Comparison of ENCODE assay signal across 24 cellular contexts in the genomic region with DNA sequence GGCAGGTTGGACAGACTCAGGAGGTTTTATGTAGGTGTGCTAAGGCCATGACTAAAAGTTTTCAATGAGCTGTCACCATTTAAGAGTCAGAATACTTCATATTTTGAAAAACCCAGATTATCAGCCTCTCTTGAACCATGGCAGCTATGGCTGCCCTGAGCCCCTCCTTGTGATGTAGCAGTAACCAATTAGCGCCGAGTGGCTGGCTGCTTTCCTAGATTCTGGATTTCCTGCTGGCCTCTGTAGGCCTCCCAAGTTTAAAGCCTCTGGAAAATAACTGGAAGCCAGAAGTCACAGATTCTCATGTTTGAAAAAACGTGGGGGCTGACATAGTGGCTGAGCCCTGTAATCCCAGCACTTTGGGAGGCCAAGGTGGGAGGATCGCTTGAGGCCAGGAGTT. TPM values are rescaled to one million over a fixed set of nuclear protein-coding genes. Genes with fewer than 3 reads are reported as not detected.
DNase-seq lines count a peak whose midpoint lies in the region; ATAC-seq, FAIRE-seq and TF ChIP-seq lines count a peak whose summit lies in the region.
"Had no signal": no experiment of that assay in that cellular context is flagged by ENCODE, and none has a peak within 500 bp of the region (broad histone marks: within the 10 kb centered on the region; RNA-seq: fewer than 3 reads in every experiment).

No MANE protein-coding gene starts in this region.

- POLR2A ChIA-PET in HepG2 (lab: Yijun Ruan, JAX), result no interaction called here
- POLR2A ChIA-PET in CD8-positive, alpha-beta T cell (lab: Charles Lee), result no interaction called here

- H3K27me3 ChIP-seq in liver (ENCODE audit: control insufficient read depth in 4 of 4, insufficient read depth in 4 of 4, low read length in 3 of 4) (no peaks in the 10 kb centered on the region), HepG2 (ENCODE audit: control insufficient read depth in 1 of 2, insufficient read depth in 2 of 2, low read length in 2 of 2) (no peaks in the 10 kb centered on the region), osteoblast (ENCODE audit: insufficient read depth, low read length) (peaks cover 7% of the 10 kb centered on the region)
- H3K27me3 ChIP-seq in CD8-positive, alpha-beta T cell (ENCODE audit: insufficient read depth, low read length), result no peaks in the 10 kb centered on the region

- no peak for TF ChIP-seq RAD21 in liver (IDR thresholded peaks at IDR 0.05)
- no peak for TF ChIP-seq RAD21 in HepG2 (CRISPR knock-in tag; IDR thresholded peaks at IDR 0.05)

- no peaks in the 10 kb centered on the region for H3K9me3 Mint-ChIP-seq in CD8-positive, alpha-beta T cell
- H3K9me3 Mint-ChIP-seq: CD8-positive, alpha-beta memory T cell had no signal

- no peak for TF ChIP-seq POLR2A in HepG2 (IDR thresholded peaks at IDR 0.05; ENCODE audit: insufficient read depth in 1 of 2, low read depth in 2 of 2, low read length in 2 of 2)
- no peak for TF ChIP-seq POLR2A in GM12891 (IDR thresholded peaks at IDR 0.05; ENCODE audit: low read depth, low read length)

- WGBS in liver, result 86% methylated on average over 4 of the region's 4 CpGs
- WGBS in HepG2 (ENCODE audit: low lambda C conversion rate), result 85% methylated on average over 4 of the region's 4 CpGs

- no peak overlapping the region for H3K27ac Mint-ChIP-seq in CD8-positive, alpha-beta T cell
- H3K27ac Mint-ChIP-seq: CD8-positive, alpha-beta memory T cell had no signal

- ATAC-seq in HepG2, result no peak
- ATAC-seq in GM21526 (IDR thresholded peaks at IDR 0.05; ENCODE audit: low FRiP score, unreplicated experiment), result no peak
- ATAC-seq in CD8-positive, alpha-beta T cell, result no peak

- TF ChIP-seq EP300 in HepG2 (IDR thresholded peaks at IDR 0.05; ENCODE audit: low read depth in 2 of 2, low read length in 2 of 2), result no peak
- no peak for TF ChIP-seq EP300 in HepG2 (CRISPR knock-in tag; IDR thresholded peaks at IDR 0.05; ENCODE audit: borderline replicate concordance)

- H3K9me3 ChIP-seq in liver (ENCODE audit: control insufficient read depth in 4 of 4, low read length in 3 of 4) (no peaks in the 10 kb centered on the region), HepG2 (ENCODE audit: low read length) (no peaks in the 10 kb centered on the region), osteoblast (ENCODE audit: low read depth, low read length) (no peaks in the 10 kb centered on the region)
- H3K9me3 ChIP-seq in CD8-positive, alpha-beta T cell (ENCODE audit: low read length), result no peaks in the 10 kb centered on the region

- in situ Hi-C loops in HepG2 (cut with HindIII; ENCODE audit: extremely low pct_ligation_motif_present, low pct_unique_long_range_greater_than_20kb), result no loop called here

- peaks cover 7% of the 10 kb centered on the region for H3K27me3 Mint-ChIP-seq in CD8-positive, alpha-beta T cell (ENCODE audit: low read depth)

- no peak overlapping the region for H3K4me3 Mint-ChIP-seq in CD8-positive, alpha-beta T cell
- H3K4me3 Mint-ChIP-seq: CD8-positive, alpha-beta memory T cell had no signal

- no peaks in the 10 kb centered on the region for H3K4me1 Mint-ChIP-seq in CD8-positive, alpha-beta T cell (ENCODE audit: low read depth)
- H3K4me1 Mint-ChIP-seq: CD8-positive, alpha-beta memory T cell had no signal

- DNase-seq in HepG2 (ENCODE audit: low spot score), result no peak
- peak; percentile 25 for DNase-seq in NCI-H226
- DNase-seq in osteoblast (ENCODE audit: insufficient read length, low spot score, missing footprints), result peak; percentile 65
- no peak for DNase-seq in GM12891 (ENCODE audit: insufficient read length, low spot score)
- no peak for DNase-seq in CD8-positive, alpha-beta T cell
- DNase-seq: ACHN; AML-193; C1 segment of cervical spinal cord; CD8-positive, alpha-beta memory T cell; DMS53; EL; KBM-7; NCI-H1092; NCI-H1436 treated with DMSO at 0.1 percent for 48 hours; NCI-H2029; NCI-H524 treated with DMSO at 0.1 percent for 48 hours; NCI-H82; OCI-M1; SW 1271 had no signal

- H3K36me3 ChIP-seq in liver (ENCODE audit: control insufficient read depth in 4 of 4, insufficient read depth in 3 of 4, low read depth in 1 of 4, low read length in 3 of 4) (peaks cover 0 to 3% (median 1%) of the 10 kb centered on the region in 4 donors), HepG2 (replicated peaks in 1 of 2; ENCODE audit: control insufficient read depth in 1 of 2, insufficient read depth in 2 of 2, low read length in 2 of 2) (no peaks in the 10 kb centered on the region; a peak in 1 of 5 replicates), osteoblast (ENCODE audit: insufficient read depth, low read length) (no peaks in the 10 kb centered on the region)
- H3K36me3 ChIP-seq in CD8-positive, alpha-beta T cell (ENCODE audit: insufficient read depth, low read length), result no peaks in the 10 kb centered on the region

- intact Hi-C loops in HepG2 (cut with micrococcal nuclease; ENCODE audit: unreplicated experiment), result no loop called here
- intact Hi-C loops in CD8-positive, alpha-beta T cell (cut with DNase I, micrococcal nuclease), result no loop called here

- H3K4me3 ChIP-seq in liver (ENCODE audit: low read depth in 1 of 3, low read length in 3 of 3) (no peak overlapping the region), HepG2 (replicated peaks in 1 of 3; ENCODE audit: insufficient read depth in 1 of 3, low read depth in 2 of 3, low read length in 3 of 3) (no peak overlapping the region), osteoblast (ENCODE audit: insufficient read depth, low read length) (no peak overlapping the region)
- no peak overlapping the region for H3K4me3 ChIP-seq in CD8-positive, alpha-beta T cell (ENCODE audit: low read depth, low read length)

- H3K79me2 ChIP-seq in HepG2 (ENCODE audit: insufficient read depth, low read length) (no peaks in the 10 kb centered on the region), osteoblast (ENCODE audit: insufficient read depth, low read length) (no peaks in the 10 kb centered on the region)

- H3K4me1 ChIP-seq in liver (ENCODE audit: control insufficient read depth in 4 of 4, insufficient read depth in 4 of 4, low read length in 3 of 4), result peaks cover 2 to 15% (median 11%) of the 10 kb centered on the region in 4 donors
- peaks cover 17% of the 10 kb centered on the region for H3K4me1 ChIP-seq in HepG2 (ENCODE audit: insufficient read depth, low read length)
- H3K4me1 ChIP-seq in osteoblast (ENCODE audit: insufficient read depth, low read length), result no peaks in the 10 kb centered on the region
- no peaks in the 10 kb centered on the region for H3K4me1 ChIP-seq in CD8-positive, alpha-beta T cell (ENCODE audit: insufficient read depth, low read length)

- CTCF ChIA-PET in HepG2 (lab: Yijun Ruan, JAX; ENCODE audit: low intra/inter-chr PET ratio, low total read pairs), result no interaction called here
- CTCF ChIA-PET in CD8-positive, alpha-beta T cell (lab: Charles Lee), result no interaction called here

- no peaks in the 10 kb centered on the region for H3K36me3 Mint-ChIP-seq in CD8-positive, alpha-beta T cell
- H3K36me3 Mint-ChIP-seq: CD8-positive, alpha-beta memory T cell had no signal

- H3K4me2 ChIP-seq in HepG2 (ENCODE audit: low read depth, low read length) (no peak overlapping the region), osteoblast (ENCODE audit: insufficient read depth, low read length) (no peak overlapping the region)

- no TSS peak for BruUV-seq in HepG2 (replicated peaks; lab: Mats Ljungman, UMichigan)

- H4K20me1 ChIP-seq in HepG2 (ENCODE audit: insufficient read depth, low read length) (no peaks in the 10 kb centered on the region), osteoblast (ENCODE audit: insufficient read depth, low read length) (no peaks in the 10 kb centered on the region)

- TF ChIP-seq CTCF in liver (IDR thresholded peaks at IDR 0.05; ENCODE audit: low read depth, low read length, missing input control) (no peak), HepG2 (CRISPR knock-in tag; IDR thresholded peaks at IDR 0.05) (no peak), osteoblast (IDR thresholded peaks at IDR 0.05; ENCODE audit: extremely low read depth, low read depth, low read length) (no peak)
- no peak for TF ChIP-seq CTCF in CD8-positive, alpha-beta T cell (IDR thresholded peaks at IDR 0.05)

- FAIRE-seq in HepG2 (lab: Jason Lieb, UNC), result no peak
- FAIRE-seq in GM12891 (lab: Jason Lieb, UNC), result no peak
- FAIRE-seq: D721Med, H54, RCC 7860 had no signal

- H2AFZ ChIP-seq in HepG2 (ENCODE audit: low read length) (no peak overlapping the region), osteoblast (ENCODE audit: low read length) (no peak overlapping the region)

- H3K27ac ChIP-seq in liver (ENCODE audit: low read depth in 1 of 2, low read length in 2 of 2), result peak overlapping the region; percentile 10 to 64
- H3K27ac ChIP-seq in HepG2 (ENCODE audit: extremely low read length, insufficient read depth, low read length), result no peak overlapping the region
- no peak overlapping the region for H3K27ac ChIP-seq in osteoblast (ENCODE audit: low read depth, low read length)
- no peak overlapping the region for H3K27ac ChIP-seq in CD8-positive, alpha-beta T cell (ENCODE audit: low read depth, low read length)

- H3K9ac ChIP-seq in liver (ENCODE audit: low read depth in 1 of 2, low read length in 2 of 2) (no peak overlapping the region), HepG2 (ENCODE audit: insufficient read depth, low read depth, low read length) (no peak overlapping the region)

RNA-seq across cellular contexts. Expression of a gene that starts 25.5 kb away (rescaled TPM):
- total RNA-seq in liver (10 to 100 TPM in 1 of 2 donors, 1 to 10 TPM in 1; 3.1 to 13.1 TPM), HepG2 (2016; rRNA removed; fragmentation: Illumina TruSeq; extraction: Trizol) (25.3 and 32.1 TPM in 2 replicates), osteoblast (49.2 and 60.8 TPM in 2 replicates)
- polyA plus RNA-seq in liver (1 to 10 TPM; 2.3 to 7.8 TPM), HepG2 (2011; rRNA removed) (37.9 and 39.9 TPM in 2 replicates)
- 2.8 and 5.2 TPM in 2 replicates for total RNA-seq in HepG2 (2016; cell fraction: cytosol; rRNA removed; fragmentation: Illumina TruSeq; extraction: Trizol; ENCODE audit: low read depth)
- 24.3 and 28.3 TPM in 2 replicates for total RNA-seq in HepG2 (2016; cell fraction: insoluble cytoplasmic fraction; rRNA removed; fragmentation: Illumina TruSeq; extraction: Trizol)
- total RNA-seq in HepG2 (2016; cell fraction: membrane; rRNA removed; fragmentation: Illumina TruSeq; extraction: Trizol), result 10.8 and 12.3 TPM in 2 replicates
- 23.5 and 29.5 TPM in 2 replicates for total RNA-seq in HepG2 (2016; cell fraction: nucleus; rRNA removed; fragmentation: Illumina TruSeq; extraction: Trizol)
- polyA plus RNA-seq in HepG2 (2011; cell fraction: cytosol; rRNA removed), result 20.8 and 29.3 TPM in 2 replicates
- 42.4 and 54.9 TPM in 2 replicates for polyA plus RNA-seq in HepG2 (2011; cell fraction: nucleus; rRNA removed)
- 14.7 and 24.6 TPM in 2 replicates for polyA plus RNA-seq in HepG2 (2012)
- polyA plus RNA-seq in HepG2 (2016; cell fraction: cytosol; fragmentation: Illumina TruSeq; extraction: Trizol; ENCODE audit: low read depth), result 1.9 and 2.6 TPM in 2 replicates
- 24.2 and 33.5 TPM in 2 replicates for polyA plus RNA-seq in HepG2 (2016; cell fraction: insoluble cytoplasmic fraction; fragmentation: Illumina TruSeq; extraction: Trizol; ENCODE audit: low read depth)
- polyA plus RNA-seq in HepG2 (2016; cell fraction: membrane; fragmentation: Illumina TruSeq; extraction: Trizol; ENCODE audit: low read depth), result 5.5 and 5.8 TPM in 2 replicates
- polyA plus RNA-seq in HepG2 (2016; cell fraction: nucleus; fragmentation: Illumina TruSeq; extraction: Trizol; ENCODE audit: insufficient read depth, low read depth), result 42.8 and 47.1 TPM in 2 replicates
- polyA minus RNA-seq in HepG2 (2011; rRNA and poly(A)+ RNA removed; ENCODE audit: low replicate concordance), result 48.1 and 97.1 TPM in 2 replicates
- polyA minus RNA-seq in HepG2 (2011; cell fraction: cytosol; rRNA and poly(A)+ RNA removed), result 26.5 and 29.0 TPM in 2 replicates
- 34.6 and 46.1 TPM in 2 replicates for polyA minus RNA-seq in HepG2 (2011; cell fraction: nucleus; rRNA and poly(A)+ RNA removed)
- 0.33 TPM for polyA plus RNA-seq in GM12891 (2012; ENCODE audit: low read depth, missing spikeins)
- total RNA-seq in CD8-positive, alpha-beta T cell, result 1 to 10 TPM in 1 of 2 experiments, under 1 TPM in 1; 0.58 to 1.2 TPM

Comparison
In these comparisons a context has a peak if more than half of its experiments do, and no peak if none do; other contexts are left out.
1. H3K27ac ChIP-seq: peak in liver (2 of 2); none in HepG2 (single experiment), osteoblast (single experiment) and CD8-positive, alpha-beta T cell (single experiment).
2. DNase-seq: peak in NCI-H226 (single experiment) and osteoblast (single experiment); none in HepG2 (single experiment), GM12891 (single experiment) and CD8-positive, alpha-beta T cell (0 of 7).